ENCODE assay signal across 9 cellular contexts in genomic region chrX:47662144-47662657, GRCh38. TPM values are rescaled to one million over a fixed set of nuclear protein-coding genes. Genes with fewer than 3 reads are reported as not detected.
A peak's percentile ranks its signal among the peaks of the same experiment; 100 is the strongest.
DNase-seq lines count a peak whose midpoint lies in the region; ATAC-seq and TF ChIP-seq lines count a peak whose summit lies in the region.
"Had no signal": no experiment of that assay in that cellular context is flagged by ENCODE, and none has a peak within 500 bp of the region (broad histone marks: within the 10 kb centered on the region; RNA-seq: fewer than 3 reads in every experiment).

No MANE protein-coding gene starts in this region.

- no peaks in the 10 kb centered on the region for H3K27me3 ChIP-seq in adipocyte (replicated peaks; ENCODE audit: control insufficient read depth, insufficient read depth, low read length)
- no peaks in the 10 kb centered on the region for H3K27me3 ChIP-seq in osteoblast (ENCODE audit: insufficient read depth, low read length)
- H3K27me3 ChIP-seq in sigmoid colon, result no peaks in the 10 kb centered on the region

- H3K4me1 ChIP-seq in adipocyte (ENCODE audit: control insufficient read depth, insufficient read depth, low read length), result peaks cover 24% of the 10 kb centered on the region
- H3K4me1 ChIP-seq in osteoblast (ENCODE audit: insufficient read depth, low read length), result peaks cover 17% of the 10 kb centered on the region
- H3K4me1 ChIP-seq in sigmoid colon, result peaks cover 0 to 4% (median 0%) of the 10 kb centered on the region in 4 donors

- H3K36me3 ChIP-seq in adipocyte (ENCODE audit: control insufficient read depth, insufficient read depth, low read length, severe bottlenecking) (peaks cover 4% of the 10 kb centered on the region), osteoblast (ENCODE audit: insufficient read depth, low read length) (no peaks in the 10 kb centered on the region), sigmoid colon (peaks cover 0 to 4% (median 2%) of the 10 kb centered on the region in 4 donors)

- 94 to 97% methylated on average over 1 of the region's 1 CpG for WGBS in sigmoid colon, 2 donors

- DNase-seq in CD1c-positive myeloid dendritic cell (ENCODE audit: extremely low spot score) (peak; percentile 79), NB4 (ENCODE audit: low read depth) (peak; percentile 82), adipocyte (ENCODE audit: low read depth) (peak; percentile 71), osteoblast (ENCODE audit: insufficient read length, low spot score, missing footprints) (peak; percentile 73), cortex of kidney (lab: John Stamatoyannopoulos, UW) (no peak), NCI-H748 (lab: John Stamatoyannopoulos, UW; ENCODE audit: unreplicated experiment) (no peak), sigmoid colon (no peak)
- DNase-seq: NCI-H524 had no signal

- H3K4me2 ChIP-seq in osteoblast (ENCODE audit: insufficient read depth, low read length), result peak overlapping the region; percentile 40

- ATAC-seq in HG03432 (IDR thresholded peaks at IDR 0.05; ENCODE audit: unreplicated experiment), result no peak

- H2AFZ ChIP-seq in osteoblast (ENCODE audit: low read length), result peak overlapping the region; percentile 52

- H3K9me3 ChIP-seq in adipocyte (ENCODE audit: control insufficient read depth, low read length) (no peaks in the 10 kb centered on the region), osteoblast (ENCODE audit: low read depth, low read length) (no peaks in the 10 kb centered on the region), sigmoid colon (no peaks in the 10 kb centered on the region)

- H3K79me2 ChIP-seq in osteoblast (ENCODE audit: insufficient read depth, low read length), result peaks cover 10% of the 10 kb centered on the region

- no peaks in the 10 kb centered on the region for H4K20me1 ChIP-seq in osteoblast (ENCODE audit: insufficient read depth, low read length)

- intact Hi-C loops in sigmoid colon (cut with DNase I), result no loop called here

- H3K4me3 ChIP-seq in NB4 (ENCODE audit: low read depth, low read length), result no peak overlapping the region
- H3K4me3 ChIP-seq in adipocyte (ENCODE audit: low read length), result no peak overlapping the region
- no peak overlapping the region for H3K4me3 ChIP-seq in osteoblast (ENCODE audit: insufficient read depth, low read length)
- no peak overlapping the region for H3K4me3 ChIP-seq in sigmoid colon

- TF ChIP-seq EP300 in sigmoid colon (IDR thresholded peaks at IDR 0.05), result no peak

- peak overlapping the region; percentile 89 for H3K27ac ChIP-seq in osteoblast (ENCODE audit: low read depth, low read length)
- H3K27ac ChIP-seq in sigmoid colon, result no peak overlapping the region

- H3K9ac ChIP-seq in adipocyte (ENCODE audit: low read length), result peak overlapping the region; percentile 71

- TF ChIP-seq CTCF in NB4 (IDR thresholded peaks at IDR 0.05; ENCODE audit: low read depth, low read length) (no peak), osteoblast (IDR thresholded peaks at IDR 0.05; ENCODE audit: extremely low read depth, low read depth, low read length) (no peak), sigmoid colon (IDR thresholded peaks at IDR 0.05) (no peak)

- TF ChIP-seq POLR2A in NB4 (IDR thresholded peaks at IDR 0.05; ENCODE audit: extremely low read depth, insufficient read length) (no peak), sigmoid colon (IDR thresholded peaks at IDR 0.05) (no peak)

RNA-seq across cellular contexts. Expression of gene UXT, which starts 3.2 kb away (rescaled TPM):
- total RNA-seq in osteoblast (93.4 and 94.9 TPM in 2 replicates), sigmoid colon (100 to 1,000 TPM; 102 to 159 (median 143) TPM)
- polyA plus RNA-seq in sigmoid colon, result 100 to 1,000 TPM; 175 to 334 (median 238) TPM

RNA-seq across cellular contexts. Expression of gene ELK1, which starts 11.8 kb away (rescaled TPM):
- total RNA-seq in osteoblast, result 36.2 and 37.6 TPM in 2 replicates
- total RNA-seq in sigmoid colon, result 10 to 100 TPM; 12.1 to 18.8 (median 16.8) TPM
- polyA plus RNA-seq in sigmoid colon, result 10 to 100 TPM; 16.4 to 22.3 (median 21.6) TPM

RNA-seq across cellular contexts. Expression of gene CFP, which starts 32.5 kb away (rescaled TPM):
- total RNA-seq in osteoblast, result 0.29 and 0.36 TPM in 2 replicates
- 10 to 100 TPM in 3 of 4 donors, 1 to 10 TPM in 1; 6.1 to 14.3 (median 10.9) TPM for total RNA-seq in sigmoid colon
- 1 to 10 TPM; 3.0 to 7.0 (median 4.4) TPM for polyA plus RNA-seq in sigmoid colon

RNA-seq across cellular contexts. Expression of gene SYN1, which starts 42.5 kb away (rescaled TPM):
- total RNA-seq in osteoblast (under 0.01 TPM in 2 replicates), sigmoid colon (1 to 10 TPM in 2 of 4 donors, under 1 TPM in 2; 0.16 to 1.4 (median 1.0) TPM)
- 1 to 10 TPM in 1 of 3 donors, under 1 TPM in 1, not detected in 1; 0.46 to 1.6 TPM for polyA plus RNA-seq in sigmoid colon

Comparison
In these comparisons a context has a peak if more than half of its experiments do, and no peak if none do; other contexts are left out.
1. DNase-seq: peak in CD1c-positive myeloid dendritic cell (single experiment), NB4 (single experiment), adipocyte (single experiment) and osteoblast (single experiment); none in cortex of kidney (single experiment), NCI-H748 (single experiment) and sigmoid colon (single experiment).